Comparison of ENCODE assay signal across 31 cellular contexts in genomic region chrX:146127617-146128016, GRCh38.
"Had no signal": no experiment of that assay in that cellular context is flagged by ENCODE, and none has a peak within 500 bp of the region (broad histone marks: within the 10 kb centered on the region; RNA-seq: fewer than 3 reads in every experiment).

No MANE protein-coding gene starts in this region.

- H3K9me3 ChIP-seq: ascending aorta, body of pancreas, breast epithelium, colonic mucosa had no signal

- ATAC-seq: activated CD4-positive, alpha-beta T cell treated with anti-CD3 and anti-CD28 coated beads for 36 hours; activated CD4-positive, CD25-positive, alpha-beta regulatory T cell treated with anti-CD3 and anti-CD28 coated beads, Interleukin-2, amount 50 U/mL, for 24 hours; activated CD8-positive, alpha-beta memory T cell treated with anti-CD3 and anti-CD28 coated beads, Interleukin-2, amount 10 ng/mL, durations not matched to agents 7 days and 5 days; activated CD8-positive, alpha-beta T cell treated with anti-CD3 and anti-CD28 coated beads, Interleukin-2, amount 10 ng/mL, durations not matched to agents 7 days and 5 days; activated naive CD8-positive, alpha-beta T cell treated with anti-CD3 and anti-CD28 coated beads, Interleukin-2, amount 50 U/mL, for 24 hours; body of pancreas; WTC11 had no signal

- DNase-seq: activated CD4-positive, alpha-beta memory T cell treated with anti-CD3 and anti-CD28 coated beads, Interleukin-2, amount 10 ng/mL, durations not matched to agents 7 days and 5 days; activated CD4-positive, alpha-beta T cell treated with anti-CD3 and anti-CD28 coated beads for 1 hour; activated CD4-positive, alpha-beta T cell treated with anti-CD3 and anti-CD28 coated beads for 36 hours; activated CD4-positive, alpha-beta T cell treated with anti-CD3 and anti-CD28 coated beads for 48 hours; activated CD4-positive, alpha-beta T cell treated with anti-CD3 and anti-CD28 coated beads, Interleukin-2, amount 10 ng/mL, durations not matched to agents 7 days and 5 days; activated CD4-positive, alpha-beta T cell treated with anti-CD3 and anti-CD28 coated beads, Interleukin-2, amount 50 U/mL, for 48 hours; activated CD4-positive, CD25-positive, alpha-beta regulatory T cell; activated CD8-positive, alpha-beta memory T cell treated with anti-CD3 and anti-CD28 coated beads for 24 hours; activated CD8-positive, alpha-beta memory T cell treated with anti-CD3 and anti-CD28 coated beads, Interleukin-2, amount 10 ng/mL, durations not matched to agents 7 days and 5 days; activated CD8-positive, alpha-beta memory T cell treated with anti-CD3 and anti-CD28 coated beads, Interleukin-2, amount 50 U/mL, for 48 hours; activated CD8-positive, alpha-beta T cell treated with anti-CD3 and anti-CD28 coated beads, Interleukin-2, amount 10 ng/mL, durations not matched to agents 7 days and 5 days; activated effector memory CD4-positive, alpha-beta T cell treated with Interleukin-2 at 50 U/mL for 16 hours; activated gamma-delta T cell; activated naive CD4-positive, alpha-beta T cell treated with anti-CD3 and anti-CD28 coated beads, Interleukin-2, amount 10 ng/mL, durations not matched to agents 7 days and 5 days; activated naive CD4-positive, alpha-beta T cell treated with Interleukin-2 at 50 U/mL for 16 hours; activated naive CD8-positive, alpha-beta T cell treated with anti-CD3 and anti-CD28 coated beads, Interleukin-2, amount 10 ng/mL, durations not matched to agents 7 days and 5 days; activated naive CD8-positive, alpha-beta T cell treated with anti-CD3 and anti-CD28 coated beads, Interleukin-2, amount 50 U/mL, for 24 hours; activated T-cell treated with anti-CD3 and anti-CD28 coated beads, Interleukin-2, amount 50 U/mL, for 24 hours; activated T-cell treated with anti-CD3 and anti-CD28 coated beads, Interleukin-2, amount 50 U/mL, for 48 hours; amygdala; anterior cingulate cortex; body of pancreas; brain microvascular endothelial cell; central memory CD4-positive, alpha-beta T cell; colonic mucosa; T-helper 9 cell; WERI-Rb-1 had no signal

- H3K4me3 ChIP-seq: ascending aorta, body of pancreas, breast epithelium, colonic mucosa had no signal

- H3K27me3 ChIP-seq: ascending aorta, body of pancreas, brain microvascular endothelial cell, colonic mucosa had no signal

- H3K27ac ChIP-seq: ascending aorta, body of pancreas, brain microvascular endothelial cell, breast epithelium, colonic mucosa, WERI-Rb-1 had no signal

- H3K4me1 ChIP-seq: ascending aorta, body of pancreas, breast epithelium, colonic mucosa had no signal

- H3K36me3 ChIP-seq: ascending aorta, brain microvascular endothelial cell, breast epithelium, colonic mucosa, WERI-Rb-1 had no signal
